In genomic region chr11:10293423-10294288, GRCh38 we compare ENCODE assay signal across 8 cellular contexts. TPM values are rescaled to one million over a fixed set of nuclear protein-coding genes. Genes with fewer than 3 reads are reported as not detected.
DNase-seq lines count a peak whose midpoint lies in the region; ATAC-seq and TF ChIP-seq lines count a peak whose summit lies in the region.

TSS of gene SBF2 (minus strand) at chr11:10294219. CDS start at chr11:10294069, 150 bp downstream.

- peaks cover 27% of the 10 kb centered on the region for H3K27me3 Mint-ChIP-seq in activated naive CD4-positive, alpha-beta T cell treated with anti-CD3 and anti-CD28 coated beads for 36 hours (ENCODE audit: low read depth)
- peaks cover 30% of the 10 kb centered on the region for H3K27me3 Mint-ChIP-seq in neural crest cell (ENCODE audit: low read depth)

- H3K27ac ChIP-seq in HUES64 (ENCODE audit: low read depth, low read length), result peak within 1 kb of the TSS; percentile 94
- peak within 1 kb of the TSS; percentile 85 for H3K27ac ChIP-seq in RWPE2 (ENCODE audit: poor library complexity, severe bottlenecking)
- peak within 1 kb of the TSS; percentile 97 for H3K27ac ChIP-seq in subcutaneous abdominal adipose tissue (ENCODE audit: low read depth, low read length)

- H3K27me3 ChIP-seq in HUES64 (ENCODE audit: insufficient read depth, low read length) (peaks cover 13% of the 10 kb centered on the region; the same call in 1 of the 2 replicates), RWPE2 (ENCODE audit: insufficient read depth, poor library complexity, severe bottlenecking) (no peaks in the 10 kb centered on the region), subcutaneous abdominal adipose tissue (ENCODE audit: control insufficient read depth in 5 of 5, insufficient read depth in 4 of 5, low read length in 5 of 5) (no peaks in the 10 kb centered on the region)

- TF ChIP-seq CTCF in AG04449 (IDR thresholded peaks at IDR 0.05; ENCODE audit: insufficient read depth, low read length, missing control alignments) (no peak), RWPE2 (IDR thresholded peaks at IDR 0.05; ENCODE audit: poor library complexity, severe bottlenecking) (no peak), neural crest cell (conservative IDR thresholded peaks at IDR 0.05) (no peak)

- H3K4me3 ChIP-seq in AG04449 (ENCODE audit: low read depth, low read length), result peak within 1 kb of the TSS; percentile 79
- H3K4me3 ChIP-seq in HUES64 (ENCODE audit: low read length), result peak within 1 kb of the TSS; percentile 79
- H3K4me3 ChIP-seq in RWPE2 (ENCODE audit: severe bottlenecking), result peak within 1 kb of the TSS; percentile 67
- H3K4me3 ChIP-seq in subcutaneous abdominal adipose tissue (ENCODE audit: low read depth in 1 of 5, low read length in 5 of 5), result peak within 1 kb of the TSS; percentile 85 to 94 (median 89)

- no peaks in the 10 kb centered on the region for H3K36me3 Mint-ChIP-seq in activated naive CD4-positive, alpha-beta T cell treated with anti-CD3 and anti-CD28 coated beads for 36 hours (ENCODE audit: low read depth)
- no peaks in the 10 kb centered on the region for H3K36me3 Mint-ChIP-seq in neural crest cell (ENCODE audit: low read depth)

- H3K9me3 ChIP-seq in HUES64 (ENCODE audit: insufficient read depth, low read depth, low read length) (no peaks in the 10 kb centered on the region), RWPE2 (ENCODE audit: severe bottlenecking) (no peaks in the 10 kb centered on the region), subcutaneous abdominal adipose tissue (ENCODE audit: control insufficient read depth in 5 of 5, low read length in 5 of 5) (no peaks in the 10 kb centered on the region)

- under 1% methylated on average over 81 of the region's 81 CpGs for WGBS in HUES64

- intact Hi-C loops in activated naive CD4-positive, alpha-beta T cell treated with anti-CD3 and anti-CD28 coated beads for 36 hours (cut with micrococcal nuclease), result loop anchor here (1.0 to 10.0 kb wide), 2 partner anchors 10 to 1609 kb away; partner anchors contain the start of genes RPL27A and TRIM66

- H3K9ac ChIP-seq in HUES64 (ENCODE audit: low read depth, low read length), result peak within 1 kb of the TSS; percentile 86
- peak within 1 kb of the TSS; percentile 43 to 94 (median 86) for H3K9ac ChIP-seq in subcutaneous abdominal adipose tissue (ENCODE audit: low read length in 5 of 5)

- H3K27ac Mint-ChIP-seq in activated naive CD4-positive, alpha-beta T cell treated with anti-CD3 and anti-CD28 coated beads for 36 hours, result no peak within 1 kb of the TSS
- H3K27ac Mint-ChIP-seq in neural crest cell (ENCODE audit: unreplicated experiment), result peak within 1 kb of the TSS; percentile 91

- CTCF ChIA-PET in AG04449 (lab: Yijun Ruan, JAX), result interaction anchor here (1.4 to 1.7 kb wide), 2 partner anchors 9 to 86 kb away, joined by 3 to 6 read pairs; no protein-coding TSS in a partner anchor
- CTCF ChIA-PET in activated naive CD4-positive, alpha-beta T cell treated with anti-CD3 and anti-CD28 coated beads for 36 hours (lab: Charles Lee), result no interaction called here

- POLR2A ChIA-PET in AG04449 (lab: Yijun Ruan, JAX), result interaction anchor here (0.6 to 1.0 kb wide), 3 partner anchors 9 to 690 kb away, joined by 3 to 7 read pairs (median 3); partner anchors contain the start of gene ADM

- H3K4me1 ChIP-seq in HUES64 (ENCODE audit: insufficient read depth, low read length) (peaks cover 28% of the 10 kb centered on the region), RWPE2 (ENCODE audit: insufficient read depth, poor library complexity, severe bottlenecking) (peaks cover 4% of the 10 kb centered on the region), subcutaneous abdominal adipose tissue (ENCODE audit: control insufficient read depth in 5 of 5, insufficient read depth in 5 of 5, low read length in 5 of 5) (peaks cover 5 to 39% (median 31%) of the 10 kb centered on the region in 5 donors)

- no peak for DNase-seq in AG04449 (ENCODE audit: low read depth, low spot score)
- peak; percentile 78 for DNase-seq in RWPE2 (ENCODE audit: low spot score)
- peak; percentile 76 for DNase-seq in activated naive CD4-positive, alpha-beta T cell treated with anti-CD3 and anti-CD28 coated beads for 36 hours
- DNase-seq in foreskin melanocyte, result peak; percentile 81
- peak; percentile 75 for DNase-seq in neural crest cell (ENCODE audit: low read depth, low spot score)

- ATAC-seq in GM18909 (IDR thresholded peaks at IDR 0.05; ENCODE audit: poor library complexity, unreplicated experiment) (peak; percentile 50), RWPE2 (ENCODE audit: low read depth) (peak; percentile 87)

- H3K36me3 ChIP-seq in HUES64 (ENCODE audit: insufficient read depth, low read length), result no peaks in the 10 kb centered on the region
- peaks cover 17% of the 10 kb centered on the region for H3K36me3 ChIP-seq in RWPE2 (ENCODE audit: low read depth)
- peaks cover 0 to 4% (median 0%) of the 10 kb centered on the region in 5 donors for H3K36me3 ChIP-seq in subcutaneous abdominal adipose tissue (ENCODE audit: control insufficient read depth in 5 of 5, insufficient read depth in 5 of 5, low read length in 5 of 5)

- no peaks in the 10 kb centered on the region for H3K9me3 Mint-ChIP-seq in activated naive CD4-positive, alpha-beta T cell treated with anti-CD3 and anti-CD28 coated beads for 36 hours
- no peaks in the 10 kb centered on the region for H3K9me3 Mint-ChIP-seq in neural crest cell

- peak within 1 kb of the TSS; percentile 73 for H3K4me3 Mint-ChIP-seq in activated naive CD4-positive, alpha-beta T cell treated with anti-CD3 and anti-CD28 coated beads for 36 hours
- peak within 1 kb of the TSS; percentile 97 for H3K4me3 Mint-ChIP-seq in neural crest cell

- H3K4me1 Mint-ChIP-seq in activated naive CD4-positive, alpha-beta T cell treated with anti-CD3 and anti-CD28 coated beads for 36 hours (ENCODE audit: low read depth), result peaks cover 31% of the 10 kb centered on the region
- H3K4me1 Mint-ChIP-seq in neural crest cell, result peaks cover 28% of the 10 kb centered on the region

RNA-seq across cellular contexts. Expression of gene SBF2, which starts in this region (rescaled TPM):
- polyA plus RNA-seq in HUES64 (2013, experiment 1 of 2), result 17.3 TPM
- polyA plus RNA-seq in HUES64 (2013, experiment 2 of 2), result 19.6 TPM
- total RNA-seq in activated naive CD4-positive, alpha-beta T cell treated with anti-CD3 and anti-CD28 coated beads for 36 hours, result 1 to 10 TPM; 8.7 to 9.9 TPM
- 30.2 and 34.5 TPM in 2 replicates for total RNA-seq in neural crest cell
